ENCODE assay signal across 8 cellular contexts in the genomic region with DNA sequence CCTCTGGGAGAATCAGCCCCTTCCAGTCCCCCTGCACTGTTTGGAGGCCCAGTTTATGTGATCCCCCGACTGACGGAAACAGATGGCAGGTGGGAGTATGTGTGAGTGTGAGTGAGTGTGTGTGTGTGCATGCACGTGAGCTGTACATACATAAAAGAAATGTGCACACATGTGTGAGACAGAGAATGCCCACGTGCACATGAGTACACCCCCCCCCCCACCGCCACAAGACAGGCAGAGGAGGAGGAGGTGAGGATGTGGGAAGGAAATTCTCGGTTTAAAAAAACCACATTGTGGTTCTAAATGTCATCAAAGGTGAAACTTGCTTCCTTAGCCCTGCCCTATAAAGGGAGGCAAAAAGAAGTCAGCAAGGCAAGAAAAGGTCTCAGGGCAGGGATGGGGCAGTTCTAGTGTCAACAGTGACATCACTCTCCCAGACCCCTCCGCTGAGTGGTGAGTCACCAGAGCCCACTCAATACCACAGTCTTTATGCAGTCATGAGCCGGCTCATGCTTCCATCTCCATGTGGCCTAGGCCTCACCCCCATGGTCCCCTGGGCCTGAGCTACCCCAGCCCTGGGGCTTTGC.
DNase-seq lines count a peak whose midpoint lies in the region; ATAC-seq and TF ChIP-seq lines count a peak whose summit lies in the region.

No MANE protein-coding gene starts in this region.

- ATAC-seq in GM19043 (IDR thresholded peaks at IDR 0.05; ENCODE audit: low read depth, unreplicated experiment) (peak; percentile 51), HG03432 (IDR thresholded peaks at IDR 0.05; ENCODE audit: unreplicated experiment) (peak; percentile 83), GM19397 (IDR thresholded peaks at IDR 0.05; ENCODE audit: unreplicated experiment) (no peak)

- no peaks in the 10 kb centered on the region for H3K27me3 ChIP-seq in dorsolateral prefrontal cortex

- no peak for TF ChIP-seq CTCF in dorsolateral prefrontal cortex (IDR thresholded peaks at IDR 0.05 in 54 of 56, conservative IDR thresholded peaks at IDR 0.05 in 2 of 56; ENCODE audit: low read depth in 1 of 56, partially characterized antibody in 56 of 56)

- H3K27ac ChIP-seq in dorsolateral prefrontal cortex = peak overlapping the region in 55 of 59 donors; percentile 28 to 99 (median 92)

- peak; percentile 46 for DNase-seq in activated CD4-positive, alpha-beta T cell treated with anti-CD3 and anti-CD28 coated beads for 1 hour
- DNase-seq in dorsolateral prefrontal cortex (no peak), erythroblast (lab: John Stamatoyannopoulos, UW) (no peak), NCI-H1092 treated with DMSO at 0.1 percent for 48 hours (lab: John Stamatoyannopoulos, UW) (no peak)
- DNase-seq in stimulated activated CD4-positive, alpha-beta T cell treated with anti-CD3 and anti-CD28 coated beads, TNF-alpha, amount 100 ng/mL, for 1 hour (ENCODE audit: low read depth in 3 of 3, low spot score in 1 of 3) = peak; percentile 18 to 51 (median 35)

- intact Hi-C loops in dorsolateral prefrontal cortex (cut with DNase I) = loop anchor here (5.0 kb wide), 2 partner anchors 98 to 118 kb away; partner anchors contain the start of gene CTNNA1 (in 1 of the 2)

- no peak for TF ChIP-seq POLR2A in erythroblast (IDR thresholded peaks at IDR 0.05; ENCODE audit: low read length)

- no peak overlapping the region for H3K4me3 ChIP-seq in dorsolateral prefrontal cortex

Comparison
In these comparisons a context has a peak if more than half of its experiments do, and no peak if none do; other contexts are left out.
1. DNase-seq: peak in activated CD4-positive, alpha-beta T cell treated with anti-CD3 and anti-CD28 coated beads for 1 hour (single experiment) and stimulated activated CD4-positive, alpha-beta T cell treated with anti-CD3 and anti-CD28 coated beads, TNF-alpha, amount 100 ng/mL, for 1 hour (3 of 3); none in dorsolateral prefrontal cortex (0 of 10), erythroblast (0 of 2) and NCI-H1092 treated with DMSO at 0.1 percent for 48 hours (single experiment).